ENCODE assay signal across 26 cellular contexts in genomic region chr20:14331671-14332070, GRCh38. TPM values are rescaled to one million over a fixed set of nuclear protein-coding genes. Genes with fewer than 3 reads are reported as not detected.
DNase-seq lines count a peak whose midpoint lies in the region; ATAC-seq and TF ChIP-seq lines count a peak whose summit lies in the region.
"Had no signal": no experiment of that assay in that cellular context is flagged by ENCODE, and none has a peak within 500 bp of the region (broad histone marks: within the 10 kb centered on the region; RNA-seq: fewer than 3 reads in every experiment).

No MANE protein-coding gene starts in this region.

- no peaks in the 10 kb centered on the region for H3K27me3 Mint-ChIP-seq in progenitor cell of endocrine pancreas
- H3K27me3 Mint-ChIP-seq in chondrocyte (ENCODE audit: low read depth): peaks cover 10% of the 10 kb centered on the region
- H3K27me3 Mint-ChIP-seq: activated CD4-positive, alpha-beta memory T cell treated with anti-CD3 and anti-CD28 coated beads, Interleukin-2, amount 10 ng/mL, durations not matched to agents 7 days and 5 days; activated naive CD8-positive, alpha-beta T cell treated with anti-CD3 and anti-CD28 coated beads, Interleukin-2, amount 50 U/mL, for 24 hours; naive thymus-derived CD8-positive, alpha-beta T cell had no signal

- no peaks in the 10 kb centered on the region for H3K36me3 ChIP-seq in A673 (ENCODE audit: insufficient read depth, low read length, poor library complexity, severe bottlenecking)
- H3K36me3 ChIP-seq: brain microvascular endothelial cell had no signal

- no peaks in the 10 kb centered on the region for H3K4me1 ChIP-seq in A673 (ENCODE audit: insufficient read depth, low read length, poor library complexity, severe bottlenecking)

- H3K27ac ChIP-seq in A673 (ENCODE audit: low read depth, low read length, poor library complexity, severe bottlenecking): no peak overlapping the region
- H3K27ac ChIP-seq: brain microvascular endothelial cell, RWPE1, vagina had no signal

- H3K4me3 ChIP-seq in A673 (ENCODE audit: low read depth, low read length, poor library complexity, severe bottlenecking): no peak overlapping the region
- H3K4me3 ChIP-seq: vagina had no signal

- ATAC-seq in GM19463 (IDR thresholded peaks at IDR 0.05; ENCODE audit: unreplicated experiment) (no peak), GM21526 (IDR thresholded peaks at IDR 0.05; ENCODE audit: low FRiP score, unreplicated experiment) (no peak)
- ATAC-seq: activated naive CD8-positive, alpha-beta T cell treated with anti-CD3 and anti-CD28 coated beads, Interleukin-2, amount 50 U/mL, for 24 hours; naive thymus-derived CD8-positive, alpha-beta T cell had no signal

- H3K36me3 Mint-ChIP-seq in progenitor cell of endocrine pancreas (ENCODE audit: insufficient read depth) (peaks cover 16% of the 10 kb centered on the region), chondrocyte (ENCODE audit: low read depth) (no peaks in the 10 kb centered on the region)
- H3K36me3 Mint-ChIP-seq: CD14-positive monocyte; naive thymus-derived CD8-positive, alpha-beta T cell had no signal

- H3K27ac Mint-ChIP-seq in progenitor cell of endocrine pancreas (peak overlapping the region; percentile 88), chondrocyte (ENCODE audit: unreplicated experiment) (no peak overlapping the region)
- H3K27ac Mint-ChIP-seq: activated CD4-positive, alpha-beta memory T cell treated with anti-CD3 and anti-CD28 coated beads, Interleukin-2, amount 10 ng/mL, durations not matched to agents 7 days and 5 days; activated naive CD8-positive, alpha-beta T cell treated with anti-CD3 and anti-CD28 coated beads, Interleukin-2, amount 50 U/mL, for 24 hours; CD14-positive monocyte; naive thymus-derived CD8-positive, alpha-beta T cell had no signal

- intact Hi-C loops in A673 (cut with micrococcal nuclease; ENCODE audit: unreplicated experiment): no loop called here

- no peaks in the 10 kb centered on the region for H3K9me3 ChIP-seq in A673 (ENCODE audit: low read depth, low read length, poor library complexity, severe bottlenecking)
- H3K9me3 ChIP-seq: vagina had no signal

- BruUV-seq in A673 (replicated peaks; lab: Mats Ljungman, UMichigan): no TSS peak

- POLR2A ChIA-PET in A673 (lab: Charles Lee; ENCODE audit: low non-redundant PET): no interaction called here

- peaks cover 16% of the 10 kb centered on the region for H3K27me3 ChIP-seq in A673 (replicated peaks; ENCODE audit: insufficient read depth, low read depth, low read length, poor library complexity)
- H3K27me3 ChIP-seq: brain microvascular endothelial cell, vagina had no signal

- DNase-seq in NCI-H146 treated with DMSO at 0.1 percent for 48 hours (lab: John Stamatoyannopoulos, UW; ENCODE audit: unreplicated experiment): peak; percentile 72
- peak; percentile 43 for DNase-seq in cerebellum (ENCODE audit: low spot score)
- peak; percentile 45 for DNase-seq in kidney tubule cell (ENCODE audit: low spot score)
- DNase-seq in progenitor cell of endocrine pancreas (ENCODE audit: low spot score, unreplicated experiment): no peak
- no peak for DNase-seq in chondrocyte (ENCODE audit: low spot score)
- DNase-seq in A673 (ENCODE audit: low spot score): no peak
- DNase-seq: activated CD4-positive, alpha-beta memory T cell treated with anti-CD3 and anti-CD28 coated beads, Interleukin-2, amount 10 ng/mL, durations not matched to agents 7 days and 5 days; activated effector memory CD4-positive, alpha-beta T cell treated with anti-CD3 and anti-CD28 coated beads, Interleukin-2, amount 50 U/mL, for 16 hours; activated naive CD8-positive, alpha-beta T cell treated with anti-CD3 and anti-CD28 coated beads, Interleukin-2, amount 50 U/mL, for 24 hours; activated T-cell treated with anti-CD3 and anti-CD28 coated beads for 4 hours; brain microvascular endothelial cell; dermis blood vessel endothelial cell; erythroblast; foreskin melanocyte; hippocampal formation; mesenchymal stem cell; naive thymus-derived CD8-positive, alpha-beta T cell; NCI-H1694; NCI-H2171 treated with DMSO at 0.1 percent for 48 hours; NCI-H69; T1000 had no signal

- CTCF ChIA-PET in A673 (lab: Charles Lee): no interaction called here

- H3K9me3 Mint-ChIP-seq in progenitor cell of endocrine pancreas (ENCODE audit: low read depth): no peaks in the 10 kb centered on the region
- H3K9me3 Mint-ChIP-seq in chondrocyte (ENCODE audit: low read depth): no peaks in the 10 kb centered on the region
- H3K9me3 Mint-ChIP-seq: activated CD4-positive, alpha-beta memory T cell treated with anti-CD3 and anti-CD28 coated beads, Interleukin-2, amount 10 ng/mL, durations not matched to agents 7 days and 5 days; activated naive CD8-positive, alpha-beta T cell treated with anti-CD3 and anti-CD28 coated beads, Interleukin-2, amount 50 U/mL, for 24 hours; CD14-positive monocyte had no signal

- H3K4me1 Mint-ChIP-seq in progenitor cell of endocrine pancreas (ENCODE audit: low read depth): peaks cover 54% of the 10 kb centered on the region
- peaks cover 21% of the 10 kb centered on the region for H3K4me1 Mint-ChIP-seq in chondrocyte (ENCODE audit: low read depth)
- H3K4me1 Mint-ChIP-seq: activated CD4-positive, alpha-beta memory T cell treated with anti-CD3 and anti-CD28 coated beads, Interleukin-2, amount 10 ng/mL, durations not matched to agents 7 days and 5 days; activated naive CD8-positive, alpha-beta T cell treated with anti-CD3 and anti-CD28 coated beads, Interleukin-2, amount 50 U/mL, for 24 hours; CD14-positive monocyte; naive thymus-derived CD8-positive, alpha-beta T cell had no signal

- no peak for TF ChIP-seq CTCF in progenitor cell of endocrine pancreas (IDR thresholded peaks at IDR 0.05; ENCODE audit: unreplicated experiment)
- no peak for TF ChIP-seq CTCF in chondrocyte (IDR thresholded peaks at IDR 0.05)
- TF ChIP-seq CTCF in A673 (conservative IDR thresholded peaks at IDR 0.05; ENCODE audit: low read depth, low read length): no peak

- H3K4me3 Mint-ChIP-seq in progenitor cell of endocrine pancreas (ENCODE audit: low read depth): peak overlapping the region; percentile 84
- no peak overlapping the region for H3K4me3 Mint-ChIP-seq in chondrocyte (ENCODE audit: unreplicated experiment)
- H3K4me3 Mint-ChIP-seq: activated CD4-positive, alpha-beta memory T cell treated with anti-CD3 and anti-CD28 coated beads, Interleukin-2, amount 10 ng/mL, durations not matched to agents 7 days and 5 days; activated naive CD8-positive, alpha-beta T cell treated with anti-CD3 and anti-CD28 coated beads, Interleukin-2, amount 50 U/mL, for 24 hours; CD14-positive monocyte; naive thymus-derived CD8-positive, alpha-beta T cell had no signal

RNA-seq across cellular contexts. Expression of gene FLRT3, which starts 5.7 kb away (rescaled TPM):
- total RNA-seq in cerebellum: 40.5 TPM
- 60.4 and 62.4 TPM in 2 replicates for total RNA-seq in progenitor cell of endocrine pancreas
- 1.5 to 1.7 TPM (median 1.7 TPM) in 3 replicates for total RNA-seq in chondrocyte
- not detected in 2 replicates for total RNA-seq in A673 (2021)
- total RNA-seq: activated CD4-positive, alpha-beta memory T cell treated with anti-CD3 and anti-CD28 coated beads, Interleukin-2, amount 10 ng/mL, durations not matched to agents 7 days and 5 days; naive thymus-derived CD8-positive, alpha-beta T cell had no signal

Comparison
In these comparisons a context has a peak if more than half of its experiments do, and no peak if none do; other contexts are left out.
1. DNase-seq: peak in NCI-H146 treated with DMSO at 0.1 percent for 48 hours (single experiment), cerebellum (single experiment) and kidney tubule cell (single experiment); none in progenitor cell of endocrine pancreas (single experiment), chondrocyte (single experiment) and A673 (single experiment).
2. RNA of gene FLRT3, which starts 5.7 kb away (total RNA-seq): 60.4 to 62.4 TPM in progenitor cell of endocrine pancreas and 40.5 TPM in cerebellum (single experiment); 1.5 to 1.7 TPM in chondrocyte and not detected in A673; every median in the first group is over 10 times any median in the second.